17 cellular contexts compared by ENCODE assay signal in the genomic region with DNA sequence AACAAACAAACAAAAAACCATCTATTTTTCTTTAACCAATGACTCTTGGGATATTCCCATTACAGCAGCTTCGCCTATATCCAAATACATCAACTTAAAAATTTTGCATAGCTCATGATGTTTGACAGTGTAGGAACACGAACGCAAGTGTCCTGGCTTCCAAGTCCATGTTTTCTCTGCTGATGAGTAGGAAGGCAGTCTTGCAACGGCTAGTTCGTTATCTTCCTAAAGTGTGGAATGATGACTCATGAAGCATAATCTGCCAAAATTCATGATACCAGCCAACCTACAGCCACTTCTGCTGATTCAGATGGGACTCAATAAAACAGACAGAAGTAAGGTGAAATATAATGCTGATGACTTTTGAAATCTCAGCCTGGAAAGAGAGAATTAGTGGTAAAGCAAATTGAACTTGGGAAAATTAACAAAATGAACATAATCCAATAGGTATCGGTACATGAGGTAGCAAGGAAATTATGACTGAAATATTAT. TPM values are rescaled to one million over a fixed set of nuclear protein-coding genes. Genes with fewer than 3 reads are reported as not detected.
DNase-seq lines count a peak whose midpoint lies in the region; ATAC-seq, FAIRE-seq and TF ChIP-seq lines count a peak whose summit lies in the region.
"Had no signal": no experiment of that assay in that cellular context is flagged by ENCODE, and none has a peak within 500 bp of the region (broad histone marks: within the 10 kb centered on the region; RNA-seq: fewer than 3 reads in every experiment).

No MANE protein-coding gene starts in this region.

- in situ Hi-C loops in K562 (cut with MboI) = no loop called here

- ATAC-seq in K562 = peak; percentile 63
- ATAC-seq: effector memory CD8-positive, alpha-beta T cell; gastroesophageal sphincter; PC-3 had no signal

- H3K9ac ChIP-seq in K562 (ENCODE audit: insufficient read depth in 1 of 2, low read depth in 2 of 2, low read length in 2 of 2) = no peak overlapping the region; a peak in 2 of 4 replicates
- H3K9ac ChIP-seq in Karpas-422 (ENCODE audit: low read length) = no peak overlapping the region

- peak overlapping the region; percentile 69 for H3K27ac ChIP-seq in K562 (ENCODE audit: extremely low read depth, low read depth, low read length)
- H3K27ac ChIP-seq in Karpas-422 (ENCODE audit: low read length) = no peak overlapping the region
- H3K27ac ChIP-seq: gastroesophageal sphincter, right atrium auricular region had no signal

- H3K79me2 ChIP-seq in K562 (ENCODE audit: control insufficient read depth, insufficient read depth, low read length) (peaks cover 60% of the 10 kb centered on the region), Karpas-422 (ENCODE audit: low read length) (no peaks in the 10 kb centered on the region)

- H4K20me1 ChIP-seq in K562 (replicated peaks; ENCODE audit: control insufficient read depth, insufficient read depth, low read length) (no peaks in the 10 kb centered on the region), Karpas-422 (ENCODE audit: insufficient read depth, low read depth, low read length) (no peaks in the 10 kb centered on the region)

- H3K36me3 ChIP-seq in K562 (ENCODE audit: control insufficient read depth, insufficient read depth, low read length) (peaks cover 40% of the 10 kb centered on the region), Karpas-422 (ENCODE audit: insufficient read depth, low read length) (no peaks in the 10 kb centered on the region)
- H3K36me3 ChIP-seq: gastroesophageal sphincter, right atrium auricular region had no signal

- peak overlapping the region; percentile 64 for H3K4me2 ChIP-seq in K562 (ENCODE audit: insufficient read depth, low read length)
- H3K4me2 ChIP-seq in Karpas-422 (ENCODE audit: low read depth, low read length, poor library complexity, severe bottlenecking) = no peak overlapping the region

- peak; percentile 86 for TF ChIP-seq EP300 in K562 (IDR thresholded peaks at IDR 0.05; ENCODE audit: low read length)

- DNase-seq in AG20443 (ENCODE audit: low spot score) (peak; percentile 37), HUDEP-2 (lab: John Stamatoyannopoulos, UW; ENCODE audit: unreplicated experiment in 76 of 76) (peak in 40 of 76 experiments; percentile 2 to 72 (median 29)), K562 (ENCODE audit: extremely low read depth in 1 of 4, low spot score in 3 of 4) (peak; percentile 49 to 79 (median 58)), iris pigment epithelial cell (ENCODE audit: low read depth) (peak; percentile 71), DMS79 (lab: John Stamatoyannopoulos, UW) (no peak), Karpas-422 (no peak), T1000 (lab: John Stamatoyannopoulos, UW) (no peak), posterior vena cava (ENCODE audit: low spot score) (no peak)
- DNase-seq: activated CD4-positive, alpha-beta T cell treated with anti-CD3 and anti-CD28 coated beads, Interleukin-2, amount 50 U/mL, for 1 hour; BE2C; effector memory CD8-positive, alpha-beta T cell; NCI-H69; nephron progenitor cell; PC-3 had no signal

- peak; percentile 90 for FAIRE-seq in K562 (lab: Jason Lieb, UNC)
- FAIRE-seq: TTC549 had no signal

- no peaks in the 10 kb centered on the region for H3K9me2 ChIP-seq in Karpas-422 (replicated peaks; ENCODE audit: insufficient read depth, low read length)

- TF ChIP-seq CTCF in K562 (IDR thresholded peaks at IDR 0.05 in 2 of 3, conservative IDR thresholded peaks at IDR 0.05 in 1 of 3; ENCODE audit: insufficient read depth in 2 of 3, low read depth in 1 of 3, low read length in 3 of 3) = no peak

- no peaks in the 10 kb centered on the region for H3K9me1 ChIP-seq in K562 (ENCODE audit: control insufficient read depth, insufficient read depth, low read length)

- intact Hi-C loops in K562 (cut with micrococcal nuclease) = no loop called here
- intact Hi-C loops in posterior vena cava (cut with DNase I) = loop anchor here in 1 of 2 donors (10.0 kb wide), 1 partner anchor 138 kb away; no protein-coding TSS in a partner anchor

- POLR2A ChIA-PET in K562 (lab: Yijun Ruan, JAX) = interaction anchor here (1.2 kb wide), 1 partner anchor 22 kb away, joined by 3 read pairs; no protein-coding TSS in a partner anchor

- peaks cover 19 to 45% of the 10 kb centered on the region in 2 experiments for H3K4me1 ChIP-seq in K562 (replicated peaks in 1 of 2; ENCODE audit: control insufficient read depth in 2 of 2, insufficient read depth in 2 of 2, low read length in 2 of 2)
- peaks cover under 1% of the 10 kb centered on the region; the same call in 1 of the 2 replicates for H3K4me1 ChIP-seq in Karpas-422 (ENCODE audit: low read length)
- H3K4me1 ChIP-seq: BE2C had no signal

- 3% methylated on average over 6 of the region's 6 CpGs for WGBS in K562 (ENCODE audit: insufficient coverage, low coverage, missing lambda C conversion rate)

- H3K27me3 ChIP-seq in K562 (ENCODE audit: control insufficient read depth in 2 of 2, insufficient read depth in 2 of 2, low read length in 2 of 2) = no peaks in the 10 kb centered on the region
- H3K27me3 ChIP-seq in Karpas-422 (ENCODE audit: low read length) = no peaks in the 10 kb centered on the region
- H3K27me3 ChIP-seq: BE2C, gastroesophageal sphincter, right atrium auricular region had no signal

- no peak for TF ChIP-seq RAD21 in K562 (CRISPR knock-in tag; conservative IDR thresholded peaks at IDR 0.05 in 1 of 2, IDR thresholded peaks at IDR 0.05 in 1 of 2)

- H2AFZ ChIP-seq in K562 (ENCODE audit: low read depth, low read length) (0 out of 2 replicates have a peak overlapping the region, but pooled peaks have one; percentile 29), Karpas-422 (ENCODE audit: low read length) (no peak overlapping the region)

- CTCF ChIA-PET in K562 (lab: Yijun Ruan, JAX; ENCODE audit: low intra/inter-chr PET ratio) = no interaction called here

- H3K4me3 ChIP-seq in K562 (no peak overlapping the region), Karpas-422 (ENCODE audit: low read length) (no peak overlapping the region)
- H3K4me3 ChIP-seq: gastroesophageal sphincter, right atrium auricular region had no signal

- BruUV-seq in K562 (replicated peaks; lab: Mats Ljungman, UMichigan) = no TSS peak

- H3K9me3 ChIP-seq in K562 (replicated peaks; ENCODE audit: control insufficient read depth, insufficient read depth, low read depth, low read length) (peaks cover 6% of the 10 kb centered on the region), Karpas-422 (ENCODE audit: low read length) (no peaks in the 10 kb centered on the region)
- H3K9me3 ChIP-seq: BE2C, gastroesophageal sphincter, right atrium auricular region had no signal

- TF ChIP-seq POLR2A in K562 (conservative IDR thresholded peaks at IDR 0.05) = no peak

RNA-seq across cellular contexts. Expression of a gene that starts 6.4 kb away (rescaled TPM):
- total RNA-seq in K562 (2011; cell fraction: chromatin; rRNA removed; ENCODE audit: low replicate concordance) = 42.7 and 99.7 TPM in 2 replicates
- 22.2 and 30.0 TPM in 2 replicates for total RNA-seq in K562 (2011; cell fraction: nucleolus; rRNA removed)
- total RNA-seq in K562 (2011; cell fraction: nucleoplasm; rRNA removed) = 60.0 and 109 TPM in 2 replicates
- 54.2 and 117 TPM in 2 replicates for total RNA-seq in K562 (2014; rRNA removed)
- 84.3 and 96.8 TPM in 2 replicates for total RNA-seq in K562 (2014; rRNA removed; fragmentation: Illumina TruSeq; extraction: Trizol)
- 133 and 142 TPM in 2 replicates for total RNA-seq in K562 (2015; rRNA removed; fragmentation: Illumina TruSeq; extraction: Trizol)
- 85.0 and 85.4 TPM in 2 replicates for total RNA-seq in K562 (2021)
- polyA plus RNA-seq in K562 (2011; rRNA removed) = 69.0 and 101 TPM in 2 replicates
- polyA plus RNA-seq in K562 (2011; cell fraction: cytosol; rRNA removed) = 19.8 and 34.9 TPM in 2 replicates
- 21.2 and 22.8 TPM in 2 replicates for polyA plus RNA-seq in K562 (2011; cell fraction: nucleus; rRNA removed)
- 43.6 and 50.3 TPM in 2 replicates for polyA plus RNA-seq in K562 (2012)
- polyA plus RNA-seq in K562 (2014; fragmentation: Illumina TruSeq; extraction: Trizol) = 77.3 and 87.1 TPM in 2 replicates
- polyA plus RNA-seq in K562 (2014; fragmentation: Nextera tagmentation; extraction: Ambion mirVana) = 10 to 100 TPM; 25.7 to 26.7 TPM
- 49.0 and 56.4 TPM in 2 replicates for polyA plus RNA-seq in K562 (2014; rRNA removed)
- 165 and 173 TPM in 2 replicates for polyA minus RNA-seq in K562 (2011; rRNA and poly(A)+ RNA removed)
- 53.9 and 64.8 TPM in 2 replicates for polyA minus RNA-seq in K562 (2011; cell fraction: cytosol; rRNA and poly(A)+ RNA removed)
- 34.9 and 48.3 TPM in 2 replicates for polyA minus RNA-seq in K562 (2011; cell fraction: nucleus; rRNA and poly(A)+ RNA removed)
- total RNA-seq in Karpas-422 (2014; rRNA removed; shearing (Covaris generic); ENCODE audit: low replicate concordance) = 21.2 and 45.1 TPM in 2 replicates
- total RNA-seq in posterior vena cava = 100 to 1,000 TPM; 140 to 154 TPM

RNA-seq across cellular contexts. Expression of a gene that starts 45.2 kb away (rescaled TPM):
- total RNA-seq in K562 (2011; cell fraction: chromatin; rRNA removed; ENCODE audit: low replicate concordance) = not detected in 2 replicates
- not detected in 2 replicates for total RNA-seq in K562 (2011; cell fraction: nucleolus; rRNA removed)
- total RNA-seq in K562 (2011; cell fraction: nucleoplasm; rRNA removed) = not detected in 2 replicates
- not detected in 2 replicates for total RNA-seq in K562 (2014; rRNA removed)
- total RNA-seq in K562 (2014; rRNA removed; fragmentation: Illumina TruSeq; extraction: Trizol) = not detected in 2 replicates
- total RNA-seq in K562 (2015; rRNA removed; fragmentation: Illumina TruSeq; extraction: Trizol) = not detected in 2 replicates
- total RNA-seq in K562 (2021) = not detected in 2 replicates
- not detected in 2 replicates for polyA plus RNA-seq in K562 (2011; rRNA removed)
- not detected in 2 replicates for polyA plus RNA-seq in K562 (2011; cell fraction: cytosol; rRNA removed)
- polyA plus RNA-seq in K562 (2011; cell fraction: nucleus; rRNA removed) = not detected in 2 replicates
- polyA plus RNA-seq in K562 (2012) = not detected in 2 replicates
- not detected in 2 replicates for polyA plus RNA-seq in K562 (2014; fragmentation: Illumina TruSeq; extraction: Trizol)
- not detected for polyA plus RNA-seq in K562 (2014; fragmentation: Nextera tagmentation; extraction: Ambion mirVana)
- polyA plus RNA-seq in K562 (2014; rRNA removed) = not detected in 2 replicates
- polyA minus RNA-seq in K562 (2011; rRNA and poly(A)+ RNA removed) = not detected in 2 replicates
- not detected in 2 replicates for polyA minus RNA-seq in K562 (2011; cell fraction: cytosol; rRNA and poly(A)+ RNA removed)
- polyA minus RNA-seq in K562 (2011; cell fraction: nucleus; rRNA and poly(A)+ RNA removed) = not detected in 2 replicates
- total RNA-seq in Karpas-422 (2014; rRNA removed; shearing (Covaris generic); ENCODE audit: low replicate concordance) = not detected in 2 replicates
- total RNA-seq in posterior vena cava = under 1 TPM in 1 of 2 donors, not detected in 1; 0.19 TPM
- total RNA-seq: right atrium auricular region had no signal

Comparison
In these comparisons a context has a peak if more than half of its experiments do, and no peak if none do; other contexts are left out.
1. DNase-seq: peak in AG20443 (single experiment), HUDEP-2 (40 of 76), K562 (4 of 4) and iris pigment epithelial cell (single experiment); none in DMS79 (single experiment), Karpas-422 (single experiment), T1000 (single experiment) and posterior vena cava (single experiment).